Comparison of ENCODE assay signal across 8 cellular contexts in the genomic region with DNA sequence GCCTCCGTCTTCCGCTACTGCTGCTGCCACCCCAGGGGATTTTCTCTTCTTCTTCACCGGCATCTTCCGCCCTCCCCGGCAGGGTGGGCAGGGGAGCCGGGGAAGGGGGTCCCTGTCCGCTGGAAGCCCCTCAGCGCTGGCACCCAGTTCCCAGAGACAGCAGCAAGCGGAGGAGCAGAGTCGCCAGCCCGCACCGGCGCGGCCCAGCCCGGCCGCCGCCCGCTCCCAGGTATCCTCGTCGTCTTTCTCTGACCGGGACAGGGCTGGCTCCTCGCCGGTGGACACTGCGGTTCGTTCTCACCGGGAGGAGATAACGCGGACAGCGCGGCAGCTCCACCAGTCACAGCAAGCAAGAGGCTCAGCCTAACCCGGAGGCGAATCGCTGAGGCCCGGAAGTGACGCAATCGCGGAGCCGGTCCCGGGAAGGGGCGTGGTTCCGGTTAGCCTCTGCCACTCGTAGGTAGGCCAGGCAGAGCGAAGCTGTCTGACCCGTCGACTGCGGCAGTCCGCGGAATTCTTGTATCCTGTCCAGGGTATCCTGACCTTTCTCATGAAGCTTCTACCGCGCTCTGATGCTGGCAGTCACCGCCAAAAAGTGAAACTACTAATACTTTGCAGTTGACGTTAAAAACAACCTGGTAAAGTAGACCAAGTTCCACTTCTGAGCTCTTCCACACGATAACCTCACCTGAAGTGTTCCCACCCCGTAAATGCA. TPM values are rescaled to one million over a fixed set of nuclear protein-coding genes. Genes with fewer than 3 reads are reported as not detected.
A peak's percentile ranks its signal among the peaks of the same experiment; 100 is the strongest.
DNase-seq lines count a peak whose midpoint lies in the region; ATAC-seq, FAIRE-seq and TF ChIP-seq lines count a peak whose summit lies in the region.

A gene (minus strand): TSS at position 351 of the 715 bp plus-strand sequence. CDS start 288 bp downstream, at position 63.

- H3K4me3 Mint-ChIP-seq in chondrocyte (ENCODE audit: unreplicated experiment) = peak within 1 kb of the TSS; percentile 85

- H3K27ac Mint-ChIP-seq in chondrocyte (ENCODE audit: unreplicated experiment) = peak within 1 kb of the TSS; percentile 93

- ATAC-seq in HG03439 (IDR thresholded peaks at IDR 0.05; ENCODE audit: unreplicated experiment) = peak; percentile 100

- no peaks in the 10 kb centered on the region for H3K9me3 Mint-ChIP-seq in chondrocyte (ENCODE audit: low read depth)

- TF ChIP-seq CTCF in chondrocyte (IDR thresholded peaks at IDR 0.05) (no peak), kidney (IDR thresholded peaks at IDR 0.05; ENCODE audit: borderline replicate concordance, extremely low read depth, insufficient read depth) (no peak)

- intact Hi-C loops in kidney (cut with DNase I) = no loop called here

- DNase-seq in AML-193 (lab: John Stamatoyannopoulos, UW) (peak; percentile 79 to 80), NCI-H510A treated with DMSO at 0.1 percent for 48 hours (lab: John Stamatoyannopoulos, UW) (peak; percentile 88), chondrocyte (ENCODE audit: low spot score) (peak; percentile 98), kidney (peak; percentile 98)
- DNase-seq in activated CD4-positive, alpha-beta T cell treated with anti-CD3 and anti-CD28 coated beads for 24 hours (ENCODE audit: low read depth in 2 of 2) = peak; percentile 88 to 91
- peak; percentile 97 for DNase-seq in stimulated activated CD4-positive, alpha-beta T cell treated with anti-CD3 and anti-CD28 coated beads, Interleukin-15, amount 100 ng/mL, for 24 hours

- H3K27me3 Mint-ChIP-seq in chondrocyte (ENCODE audit: low read depth) = peaks cover 6% of the 10 kb centered on the region

- H3K4me1 Mint-ChIP-seq in chondrocyte (ENCODE audit: low read depth) = peaks cover 34% of the 10 kb centered on the region

- peak within 1 kb of the TSS; percentile 67 to 85 for H3K9ac ChIP-seq in kidney (ENCODE audit: low read length in 2 of 2)

- TF ChIP-seq POLR2A in GM19193 (IDR thresholded peaks at IDR 0.05; ENCODE audit: extremely low read depth, insufficient read depth, insufficient read length) = peak; percentile 94

- peaks cover 9 to 12% of the 10 kb centered on the region in 2 donors for H3K4me1 ChIP-seq in kidney (ENCODE audit: control insufficient read depth in 1 of 2, insufficient read depth in 1 of 2, low read depth in 1 of 2, low read length in 2 of 2)

- no peaks in the 10 kb centered on the region for H3K36me3 Mint-ChIP-seq in chondrocyte (ENCODE audit: low read depth)

- no peaks in the 10 kb centered on the region for H3K9me3 ChIP-seq in kidney (ENCODE audit: control insufficient read depth in 1 of 2, low read length in 2 of 2)

- H3K27ac ChIP-seq in kidney (ENCODE audit: low read depth in 2 of 2, low read length in 2 of 2) = peak within 1 kb of the TSS; percentile 73 to 75

- no peaks in the 10 kb centered on the region for H3K36me3 ChIP-seq in kidney (ENCODE audit: control insufficient read depth in 1 of 2, insufficient read depth in 2 of 2, low read length in 2 of 2)

- FAIRE-seq in kidney (lab: Jason Lieb, UNC) = peak; percentile 62

- peak within 1 kb of the TSS; percentile 91 to 95 for H3K4me3 ChIP-seq in kidney (ENCODE audit: low read length in 2 of 2)

RNA-seq across cellular contexts. Expression of the gene that starts here (rescaled TPM):
- 35.8 to 38.9 TPM (median 37.9 TPM) in 3 replicates for total RNA-seq in chondrocyte
- 17.1 TPM for total RNA-seq in kidney
- 17.4 TPM for polyA plus RNA-seq in kidney (ENCODE audit: insufficient read depth, low read depth, low replicate concordance)

Comparison
In these comparisons a context has a peak if more than half of its experiments do, and no peak if none do; other contexts are left out.
1. Peak in every context shown above with its lines: DNase-seq, ATAC-seq, H3K4me3 ChIP-seq and H3K27ac ChIP-seq.